ENCODE assay signal across 1 cellular context in the genomic region with DNA sequence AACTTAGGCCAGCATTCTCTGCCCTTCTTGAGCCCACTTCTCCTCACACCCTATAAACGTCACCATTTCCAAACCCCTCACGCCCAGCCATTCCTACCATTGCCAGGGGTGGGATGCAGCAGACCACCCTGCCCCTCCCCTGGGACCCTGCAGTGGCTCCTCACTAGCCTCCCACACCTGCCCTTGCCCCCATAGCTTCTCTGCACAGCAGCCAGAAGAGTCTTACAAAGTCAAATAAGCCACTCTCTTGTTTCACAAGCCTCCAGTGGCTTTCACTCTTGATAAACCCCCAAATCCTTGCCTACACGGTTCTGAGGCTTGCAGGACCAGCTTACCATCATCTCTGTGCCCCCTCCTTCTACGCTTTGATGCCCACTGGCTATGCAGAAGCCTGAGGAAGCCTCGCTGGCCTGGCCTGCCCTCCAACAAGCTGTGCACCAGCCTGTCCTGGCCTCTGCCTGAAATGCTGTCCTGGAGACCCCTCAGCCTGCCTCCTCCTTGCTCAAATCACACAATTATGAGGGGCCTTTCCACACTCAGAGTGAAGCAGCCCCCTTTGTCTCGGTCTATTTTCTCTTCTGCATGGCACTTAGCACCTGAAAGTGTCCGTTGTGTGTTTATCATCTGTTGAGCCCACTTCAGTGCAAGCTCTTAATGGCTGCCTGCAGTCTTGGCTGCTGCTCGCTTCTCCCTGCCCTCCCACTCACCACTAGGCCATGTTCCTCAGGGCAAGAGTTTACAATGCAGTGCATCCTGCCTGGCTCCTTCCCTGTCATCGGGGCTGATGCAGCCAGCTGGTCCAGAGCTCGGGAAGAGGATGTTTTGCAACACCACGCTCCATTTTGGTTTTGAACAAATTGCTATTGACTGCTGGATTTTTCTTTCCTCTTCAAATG.
A peak's percentile ranks its signal among the peaks of the same experiment; 100 is the strongest.
TF ChIP-seq lines count a peak whose summit lies in the region.

No MANE protein-coding gene starts in this region.

TF ChIP-seq in HepG2, 621 proteins besides CTCF, POLR2A, EP300 and RAD21 (continued from another document):
- TF ChIP-seq, protein P1, sequence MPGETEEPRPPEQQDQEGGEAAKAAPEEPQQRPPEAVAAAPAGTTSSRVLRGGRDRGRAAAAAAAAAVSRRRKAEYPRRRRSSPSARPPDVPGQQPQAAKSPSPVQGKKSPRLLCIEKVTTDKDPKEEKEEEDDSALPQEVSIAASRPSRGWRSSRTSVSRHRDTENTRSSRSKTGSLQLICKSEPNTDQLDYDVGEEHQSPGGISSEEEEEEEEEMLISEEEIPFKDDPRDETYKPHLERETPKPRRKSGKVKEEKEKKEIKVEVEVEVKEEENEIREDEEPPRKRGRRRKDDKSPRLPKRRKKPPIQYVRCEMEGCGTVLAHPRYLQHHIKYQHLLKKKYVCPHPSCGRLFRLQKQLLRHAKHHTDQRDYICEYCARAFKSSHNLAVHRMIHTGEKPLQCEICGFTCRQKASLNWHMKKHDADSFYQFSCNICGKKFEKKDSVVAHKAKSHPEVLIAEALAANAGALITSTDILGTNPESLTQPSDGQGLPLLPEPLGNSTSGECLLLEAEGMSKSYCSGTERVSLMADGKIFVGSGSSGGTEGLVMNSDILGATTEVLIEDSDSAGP (CRISPR knock-in tag; IDR thresholded peaks at IDR 0.05; ENCODE audit: borderline replicate concordance), result 0 out of 2 replicates have a peak, but pooled peaks have one; percentile 45
- no peak for TF ChIP-seq ZSCAN20 (CRISPR knock-in tag; IDR thresholded peaks at IDR 0.05; ENCODE audit: borderline replicate concordance)
TF ChIP-seq in HepG2: peak in this region for 18.
